Comparison of ENCODE assay signal across 27 cellular contexts in the genomic region with DNA sequence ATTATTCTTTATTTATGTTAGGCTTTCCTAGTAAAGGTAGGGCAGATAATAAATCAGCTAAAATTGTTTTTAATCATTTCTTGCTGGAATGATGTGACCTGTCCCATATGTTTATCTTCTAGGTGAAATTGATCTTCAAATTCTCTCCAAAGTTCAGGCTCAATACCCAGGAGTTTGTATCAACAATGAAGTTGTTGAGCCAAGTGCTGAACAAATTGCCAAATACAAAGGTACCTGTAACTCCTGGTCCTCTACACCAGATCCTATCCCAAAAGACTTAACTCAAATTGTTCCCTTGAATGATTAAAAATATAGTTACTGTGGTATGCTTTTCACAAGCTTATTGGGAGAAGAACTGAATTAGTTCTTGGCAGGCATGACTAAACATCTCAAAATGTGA.
"Had no signal": no experiment of that assay in that cellular context is flagged by ENCODE, and none has a peak within 500 bp of the region (broad histone marks: within the 10 kb centered on the region; RNA-seq: fewer than 3 reads in every experiment).

No MANE protein-coding gene starts in this region.

- FAIRE-seq: colon, endometrium, frontal cortex had no signal

- H3K4me1 ChIP-seq: colonic mucosa, esophagus muscularis mucosa, esophagus squamous epithelium, foreskin keratinocyte, gastrocnemius medialis, gastroesophageal sphincter, heart left ventricle, heart right ventricle had no signal

- H3K27me3 ChIP-seq: colonic mucosa, dorsolateral prefrontal cortex, esophagus muscularis mucosa, esophagus squamous epithelium, foreskin keratinocyte, gastrocnemius medialis, gastroesophageal sphincter, heart left ventricle, heart right ventricle had no signal

- H3K4me3 ChIP-seq: colonic mucosa, coronary artery, dorsolateral prefrontal cortex, esophagus muscularis mucosa, esophagus squamous epithelium, gastrocnemius medialis, gastroesophageal sphincter, heart left ventricle, heart right ventricle had no signal

- H3K36me3 ChIP-seq: colonic mucosa, gastrocnemius medialis had no signal

- H3K9me3 ChIP-seq: colonic mucosa, esophagus muscularis mucosa, esophagus squamous epithelium, gastrocnemius medialis, gastroesophageal sphincter had no signal

- H3K27ac ChIP-seq: colonic mucosa, coronary artery, dorsolateral prefrontal cortex, epithelial cell of prostate, esophagus muscularis mucosa, esophagus squamous epithelium, foreskin keratinocyte, gastrocnemius medialis, gastroesophageal sphincter, heart left ventricle, heart right ventricle had no signal

- DNase-seq: colonic mucosa; cortex of kidney; dermis blood vessel endothelial cell; dorsolateral prefrontal cortex; effector CD4-positive, alpha-beta T cell; effector CD8-positive, alpha-beta T cell; effector memory CD4-positive, alpha-beta T cell; effector memory CD8-positive, alpha-beta T cell; endodermal cell; erythroblast; esophagus squamous epithelium; foreskin fibroblast; foreskin keratinocyte; foreskin melanocyte; gastrocnemius medialis; glutamatergic neuron; head of caudate nucleus; heart left ventricle; heart right ventricle had no signal

- ATAC-seq: effector memory CD8-positive, alpha-beta T cell; esophagus mucosa; foreskin keratinocyte; gastrocnemius medialis; gastroesophageal sphincter; heart left ventricle; heart right ventricle had no signal
